Comparison of ENCODE assay signal across 8 cellular contexts in genomic region chr17:17913695-17914332, GRCh38. TPM values are rescaled to one million over a fixed set of nuclear protein-coding genes. Genes with fewer than 3 reads are reported as not detected.
DNase-seq lines count a peak whose midpoint lies in the region; ATAC-seq and TF ChIP-seq lines count a peak whose summit lies in the region.

No MANE protein-coding gene starts in this region.

- WGBS in esophagus muscularis mucosa: 7% methylated on average over 4 of the region's 4 CpGs

- CTCF ChIA-PET in activated CD4-positive, alpha-beta memory T cell treated with anti-CD3 and anti-CD28 coated beads, Interleukin-2, amount 10 ng/mL, durations not matched to agents 7 days and 5 days (lab: Charles Lee): interaction anchor here (1.0 kb wide), 1 partner anchor 119 kb away, joined by 3 read pairs; no protein-coding TSS in a partner anchor

- H3K27me3 Mint-ChIP-seq in activated CD4-positive, alpha-beta memory T cell treated with anti-CD3 and anti-CD28 coated beads, Interleukin-2, amount 10 ng/mL, durations not matched to agents 7 days and 5 days: no peaks in the 10 kb centered on the region
- no peaks in the 10 kb centered on the region for H3K27me3 Mint-ChIP-seq in neural progenitor cell (ENCODE audit: insufficient read depth, low read depth)

- H3K9ac ChIP-seq in neural progenitor cell: no peak overlapping the region

- intact Hi-C loops in esophagus muscularis mucosa (cut with DNase I): no loop called here

- no peaks in the 10 kb centered on the region for H3K36me3 ChIP-seq in esophagus muscularis mucosa
- H3K36me3 ChIP-seq in neural progenitor cell: no peaks in the 10 kb centered on the region

- TF ChIP-seq CTCF in AG09309 (IDR thresholded peaks at IDR 0.05; ENCODE audit: control insufficient read depth, insufficient read depth, low read depth, low read length, missing control alignments): peak; percentile 5
- no peak for TF ChIP-seq CTCF in esophagus muscularis mucosa (IDR thresholded peaks at IDR 0.05)
- no peak for TF ChIP-seq CTCF in neural progenitor cell (IDR thresholded peaks at IDR 0.05)

- H3K27ac ChIP-seq in esophagus muscularis mucosa (replicated peaks in 1 of 4): no peak overlapping the region
- H3K27ac ChIP-seq in neural progenitor cell: no peak overlapping the region

- no peak for TF ChIP-seq EP300 in esophagus muscularis mucosa (IDR thresholded peaks at IDR 0.05)

- peaks cover 11% of the 10 kb centered on the region for H3K4me1 Mint-ChIP-seq in activated CD4-positive, alpha-beta memory T cell treated with anti-CD3 and anti-CD28 coated beads, Interleukin-2, amount 10 ng/mL, durations not matched to agents 7 days and 5 days
- peaks cover 25% of the 10 kb centered on the region for H3K4me1 Mint-ChIP-seq in neural progenitor cell

- ATAC-seq in GM21367 (IDR thresholded peaks at IDR 0.05; ENCODE audit: unreplicated experiment): no peak

- no peaks in the 10 kb centered on the region for H4K20me1 ChIP-seq in neural progenitor cell (ENCODE audit: low read depth)

- H3K4me1 ChIP-seq in esophagus muscularis mucosa (peaks cover 21 to 30% (median 27%) of the 10 kb centered on the region in 4 donors), neural progenitor cell (peaks cover 22% of the 10 kb centered on the region)

- TF ChIP-seq POLR2A in esophagus muscularis mucosa (IDR thresholded peaks at IDR 0.05; ENCODE audit: low read depth): no peak

- POLR2A ChIA-PET in activated CD4-positive, alpha-beta memory T cell treated with anti-CD3 and anti-CD28 coated beads, Interleukin-2, amount 10 ng/mL, durations not matched to agents 7 days and 5 days (lab: Charles Lee): no interaction called here

- no peaks in the 10 kb centered on the region for H3K9me3 Mint-ChIP-seq in activated CD4-positive, alpha-beta memory T cell treated with anti-CD3 and anti-CD28 coated beads, Interleukin-2, amount 10 ng/mL, durations not matched to agents 7 days and 5 days
- H3K9me3 Mint-ChIP-seq in neural progenitor cell: peaks cover 5% of the 10 kb centered on the region

- peak overlapping the region; percentile 5 for H3K4me2 ChIP-seq in neural progenitor cell

- peak; percentile 79 for DNase-seq in AG09309 (ENCODE audit: low read depth)
- DNase-seq in HCEC 1CT: peak; percentile 86
- peak; percentile 77 for DNase-seq in NCI-H2196 (lab: John Stamatoyannopoulos, UW; ENCODE audit: unreplicated experiment)
- DNase-seq in activated CD4-positive, alpha-beta memory T cell treated with anti-CD3 and anti-CD28 coated beads, Interleukin-2, amount 10 ng/mL, durations not matched to agents 7 days and 5 days: peak; percentile 61
- DNase-seq in esophagus muscularis mucosa (ENCODE audit: extremely low spot score): peak; percentile 93
- peak; percentile 37 for DNase-seq in neural progenitor cell (ENCODE audit: low spot score)
- no peak for DNase-seq in GM19238 (ENCODE audit: insufficient read length, low spot score)

- peaks cover 0 to 3% (median 0%) of the 10 kb centered on the region in 4 donors for H3K9me3 ChIP-seq in esophagus muscularis mucosa
- no peaks in the 10 kb centered on the region for H3K9me3 ChIP-seq in neural progenitor cell (ENCODE audit: low read depth)

- H3K36me3 Mint-ChIP-seq in activated CD4-positive, alpha-beta memory T cell treated with anti-CD3 and anti-CD28 coated beads, Interleukin-2, amount 10 ng/mL, durations not matched to agents 7 days and 5 days (ENCODE audit: low read depth): no peaks in the 10 kb centered on the region
- H3K36me3 Mint-ChIP-seq in neural progenitor cell: peaks cover 1% of the 10 kb centered on the region

- H3K27ac Mint-ChIP-seq in activated CD4-positive, alpha-beta memory T cell treated with anti-CD3 and anti-CD28 coated beads, Interleukin-2, amount 10 ng/mL, durations not matched to agents 7 days and 5 days: no peak overlapping the region
- H3K27ac Mint-ChIP-seq in neural progenitor cell: no peak overlapping the region

- no peaks in the 10 kb centered on the region for H3F3A ChIP-seq in neural progenitor cell (ENCODE audit: low read depth)

- H3K27me3 ChIP-seq in esophagus muscularis mucosa: no peaks in the 10 kb centered on the region
- no peaks in the 10 kb centered on the region for H3K27me3 ChIP-seq in neural progenitor cell

- H3K79me2 ChIP-seq in neural progenitor cell (ENCODE audit: low read depth): no peaks in the 10 kb centered on the region

- H2AFZ ChIP-seq in neural progenitor cell (replicated peaks): no peak overlapping the region

- H3K4me3 ChIP-seq in AG09309 (ENCODE audit: control insufficient read depth, low read depth, low read length): no peak overlapping the region
- H3K4me3 ChIP-seq in esophagus muscularis mucosa: no peak overlapping the region
- H3K4me3 ChIP-seq in neural progenitor cell: no peak overlapping the region

- no peak overlapping the region for H3K4me3 Mint-ChIP-seq in activated CD4-positive, alpha-beta memory T cell treated with anti-CD3 and anti-CD28 coated beads, Interleukin-2, amount 10 ng/mL, durations not matched to agents 7 days and 5 days
- H3K4me3 Mint-ChIP-seq in neural progenitor cell: peak overlapping the region; percentile 43

RNA-seq across cellular contexts. Expression of gene TOM1L2, which starts 58.4 kb away (rescaled TPM):
- 10 to 100 TPM; 29.3 to 30.3 TPM for total RNA-seq in activated CD4-positive, alpha-beta memory T cell treated with anti-CD3 and anti-CD28 coated beads, Interleukin-2, amount 10 ng/mL, durations not matched to agents 7 days and 5 days
- 10 to 100 TPM; 64.4 to 96.9 (median 75.0) TPM for total RNA-seq in esophagus muscularis mucosa
- total RNA-seq in neural progenitor cell (ENCODE audit: low replicate concordance): 4.3 and 6.5 TPM in 2 replicates

RNA-seq across cellular contexts. Expression of gene DRC3, which starts 58.8 kb away (rescaled TPM):
- not detected for total RNA-seq in activated CD4-positive, alpha-beta memory T cell treated with anti-CD3 and anti-CD28 coated beads, Interleukin-2, amount 10 ng/mL, durations not matched to agents 7 days and 5 days
- 1 to 10 TPM in 2 of 4 donors, under 1 TPM in 2; 0.71 to 4.2 (median 1.4) TPM for total RNA-seq in esophagus muscularis mucosa
- 0.07 and 0.81 TPM in 2 replicates for total RNA-seq in neural progenitor cell (ENCODE audit: low replicate concordance)
